Comparison of ENCODE assay signal across 10 cellular contexts in genomic region chr17:28741358-28742349, GRCh38. TPM values are rescaled to one million over a fixed set of nuclear protein-coding genes. Genes with fewer than 3 reads are reported as not detected.
DNase-seq lines count a peak whose midpoint lies in the region; ATAC-seq, FAIRE-seq and TF ChIP-seq lines count a peak whose summit lies in the region.
"Had no signal": no experiment of that assay in that cellular context is flagged by ENCODE, and none has a peak within 500 bp of the region (broad histone marks: within the 10 kb centered on the region; RNA-seq: fewer than 3 reads in every experiment).

No MANE protein-coding gene starts in this region.

- BruUV-seq in HepG2 (replicated peaks; lab: Mats Ljungman, UMichigan), result no TSS peak

- H3K9me3 ChIP-seq in BLaER1 treated with 17β-estradiol and CSF1 and Interleukin-3, amounts not matched to agents 10 nM and 100 nM (replicated peaks in 1 of 11), result peaks cover 0 to 35% (median 6%) of the 10 kb centered on the region in 11 experiments; a peak in 14 of 22 replicates
- no peaks in the 10 kb centered on the region for H3K9me3 ChIP-seq in HepG2 (ENCODE audit: low read length)

- peak overlapping the region; percentile 92 to 100 (median 98) for H3K4me2 ChIP-seq in BLaER1 treated with 17β-estradiol and CSF1 and Interleukin-3, amounts not matched to agents 10 nM and 100 nM
- no peak overlapping the region for H3K4me2 ChIP-seq in HepG2 (ENCODE audit: low read depth, low read length)

- CTCF ChIA-PET in HepG2 (lab: Yijun Ruan, JAX; ENCODE audit: low intra/inter-chr PET ratio, low total read pairs), result no interaction called here

- TF ChIP-seq EP300 in HepG2 (IDR thresholded peaks at IDR 0.05; ENCODE audit: low read depth in 2 of 2, low read length in 2 of 2) (no peak), HepG2 (CRISPR knock-in tag; IDR thresholded peaks at IDR 0.05; ENCODE audit: borderline replicate concordance) (no peak)

- TF ChIP-seq POLR2A in HepG2 (IDR thresholded peaks at IDR 0.05; ENCODE audit: insufficient read depth in 1 of 2, low read depth in 2 of 2, low read length in 2 of 2), result 0 out of 4 replicates have a peak, but pooled peaks of 1 of the 2 experiments have one; percentile 6

- intact Hi-C loops in HepG2 (cut with micrococcal nuclease; ENCODE audit: unreplicated experiment), result no loop called here

- TF ChIP-seq RAD21 in HepG2 (CRISPR knock-in tag; IDR thresholded peaks at IDR 0.05), result no peak

- peak overlapping the region; percentile 58 to 95 (median 91); a peak in 21 of 22 replicates for H3K27ac ChIP-seq in BLaER1 treated with 17β-estradiol and CSF1 and Interleukin-3, amounts not matched to agents 10 nM and 100 nM
- H3K27ac ChIP-seq in HepG2 (ENCODE audit: extremely low read length, insufficient read depth, low read length), result no peak overlapping the region

- 90% methylated on average over 14 of the region's 19 CpGs for WGBS in HepG2 (ENCODE audit: low lambda C conversion rate)

- peaks cover 2 to 12% (median 8%) of the 10 kb centered on the region in 11 experiments; a peak in 18 of 22 replicates for H3K36me3 ChIP-seq in BLaER1 treated with 17β-estradiol and CSF1 and Interleukin-3, amounts not matched to agents 10 nM and 100 nM
- peaks cover 10 to 12% of the 10 kb centered on the region in 2 experiments; a peak in 4 of 5 replicates for H3K36me3 ChIP-seq in HepG2 (replicated peaks in 1 of 2; ENCODE audit: control insufficient read depth in 1 of 2, insufficient read depth in 2 of 2, low read length in 2 of 2)

- in situ Hi-C loops in HepG2 (cut with HindIII; ENCODE audit: extremely low pct_ligation_motif_present, low pct_unique_long_range_greater_than_20kb), result loop anchor here (25.0 kb wide), 1 partner anchor 371 kb away; no protein-coding TSS in a partner anchor

- peaks cover 71 to 79% (median 79%) of the 10 kb centered on the region in 10 experiments for H3K4me1 ChIP-seq in BLaER1 treated with 17β-estradiol and CSF1 and Interleukin-3, amounts not matched to agents 10 nM and 100 nM
- peaks cover 33% of the 10 kb centered on the region for H3K4me1 ChIP-seq in HepG2 (ENCODE audit: insufficient read depth, low read length)

- no peaks in the 10 kb centered on the region for H3K27me3 ChIP-seq in BLaER1 treated with 17β-estradiol and CSF1 and Interleukin-3, amounts not matched to agents 10 nM and 100 nM
- H3K27me3 ChIP-seq in HepG2 (ENCODE audit: control insufficient read depth in 1 of 2, insufficient read depth in 2 of 2, low read length in 2 of 2), result no peaks in the 10 kb centered on the region; a peak in 1 of 5 replicates

- TF ChIP-seq CTCF in GM20000 (IDR thresholded peaks at IDR 0.05; ENCODE audit: extremely low read depth, missing control alignments) (no peak), HepG2 (CRISPR knock-in tag; IDR thresholded peaks at IDR 0.05) (no peak)

- no peak for FAIRE-seq in HepG2 (lab: Jason Lieb, UNC)
- FAIRE-seq: endometrium had no signal

- H3K79me2 ChIP-seq in HepG2 (ENCODE audit: insufficient read depth, low read length), result peaks cover 25% of the 10 kb centered on the region

- peak overlapping the region; percentile 2 to 98 (median 92); a peak in 21 of 22 replicates for H3K9ac ChIP-seq in BLaER1 treated with 17β-estradiol and CSF1 and Interleukin-3, amounts not matched to agents 10 nM and 100 nM
- H3K9ac ChIP-seq in HepG2 (ENCODE audit: insufficient read depth, low read depth, low read length), result no peak overlapping the region

- POLR2A ChIA-PET in HepG2 (lab: Yijun Ruan, JAX), result interaction anchor here (1.2 to 12.3 kb wide), 3 partner anchors 14 to 67 kb away, joined by 3 to 590 read pairs (median 92); partner anchors contain the start of genes NEK8, RPL23A and TLCD1

- no peak overlapping the region for H2AFZ ChIP-seq in HepG2 (ENCODE audit: low read length)

- H4K20me1 ChIP-seq in BLaER1 treated with 17β-estradiol and CSF1 and Interleukin-3, amounts not matched to agents 10 nM and 100 nM, result peaks cover 19 to 32% (median 24%) of the 10 kb centered on the region in 11 experiments
- peaks cover 12% of the 10 kb centered on the region for H4K20me1 ChIP-seq in HepG2 (ENCODE audit: insufficient read depth, low read length)

- peak; percentile 66 for DNase-seq in GM20000 (ENCODE audit: low spot score)
- peak; percentile 92 for DNase-seq in SKM-1 treated with dmso at 0.1 percent for 144 hours (lab: John Stamatoyannopoulos, UW; ENCODE audit: unreplicated experiment)
- no peak for DNase-seq in HepG2 (ENCODE audit: low spot score)
- DNase-seq in NCI-H146 (lab: John Stamatoyannopoulos, UW), result no peak
- DNase-seq in DMS53 (lab: John Stamatoyannopoulos, UW), result no peak
- no peak for DNase-seq in cerebellum (ENCODE audit: low spot score)
- DNase-seq: activated effector memory CD4-positive, alpha-beta T cell treated with anti-CD3 and anti-CD28 coated beads, Interleukin-2, amount 50 U/mL, for 16 hours had no signal

- peak overlapping the region in 8 of 10 experiments; percentile 30 to 99 (median 86); a peak in 14 of 20 replicates for H3K4me3 ChIP-seq in BLaER1 treated with 17β-estradiol and CSF1 and Interleukin-3, amounts not matched to agents 10 nM and 100 nM
- no peak overlapping the region for H3K4me3 ChIP-seq in HepG2 (replicated peaks in 1 of 3; ENCODE audit: insufficient read depth in 1 of 3, low read depth in 2 of 3, low read length in 3 of 3)

- no peak for ATAC-seq in HepG2
- no peak for ATAC-seq in HG03039 (IDR thresholded peaks at IDR 0.05; ENCODE audit: unreplicated experiment)

RNA-seq across cellular contexts. Expression of gene TRAF4, which starts 2.2 kb away (rescaled TPM):
- total RNA-seq in HepG2 (2016; rRNA removed; fragmentation: Illumina TruSeq; extraction: Trizol) (56.6 and 89.9 TPM in 2 replicates), cerebellum (32.8 TPM)
- total RNA-seq in HepG2 (2016; cell fraction: cytosol; rRNA removed; fragmentation: Illumina TruSeq; extraction: Trizol; ENCODE audit: low read depth), result 106 and 119 TPM in 2 replicates
- total RNA-seq in HepG2 (2016; cell fraction: insoluble cytoplasmic fraction; rRNA removed; fragmentation: Illumina TruSeq; extraction: Trizol), result 49.2 and 95.4 TPM in 2 replicates
- total RNA-seq in HepG2 (2016; cell fraction: membrane; rRNA removed; fragmentation: Illumina TruSeq; extraction: Trizol), result 159 and 170 TPM in 2 replicates
- total RNA-seq in HepG2 (2016; cell fraction: nucleus; rRNA removed; fragmentation: Illumina TruSeq; extraction: Trizol), result 106 and 121 TPM in 2 replicates
- 86.0 and 108 TPM in 2 replicates for polyA plus RNA-seq in HepG2 (2011; rRNA removed)
- 63.5 and 85.7 TPM in 2 replicates for polyA plus RNA-seq in HepG2 (2011; cell fraction: cytosol; rRNA removed)
- polyA plus RNA-seq in HepG2 (2011; cell fraction: nucleus; rRNA removed), result 436 and 553 TPM in 2 replicates
- polyA plus RNA-seq in HepG2 (2012), result 35.8 and 50.8 TPM in 2 replicates
- polyA plus RNA-seq in HepG2 (2016; cell fraction: cytosol; fragmentation: Illumina TruSeq; extraction: Trizol; ENCODE audit: low read depth), result 89.5 and 97.9 TPM in 2 replicates
- 56.9 and 70.9 TPM in 2 replicates for polyA plus RNA-seq in HepG2 (2016; cell fraction: insoluble cytoplasmic fraction; fragmentation: Illumina TruSeq; extraction: Trizol; ENCODE audit: low read depth)
- 144 TPM in 2 replicates for polyA plus RNA-seq in HepG2 (2016; cell fraction: membrane; fragmentation: Illumina TruSeq; extraction: Trizol; ENCODE audit: low read depth)
- 269 and 270 TPM in 2 replicates for polyA plus RNA-seq in HepG2 (2016; cell fraction: nucleus; fragmentation: Illumina TruSeq; extraction: Trizol; ENCODE audit: insufficient read depth, low read depth)
- 250 and 264 TPM in 2 replicates for polyA minus RNA-seq in HepG2 (2011; rRNA and poly(A)+ RNA removed; ENCODE audit: low replicate concordance)
- 43.5 and 58.9 TPM in 2 replicates for polyA minus RNA-seq in HepG2 (2011; cell fraction: cytosol; rRNA and poly(A)+ RNA removed)
- polyA minus RNA-seq in HepG2 (2011; cell fraction: nucleus; rRNA and poly(A)+ RNA removed), result 197 TPM in 2 replicates

RNA-seq across cellular contexts. Expression of gene NEK8, which starts 13.1 kb away (rescaled TPM):
- total RNA-seq in HepG2 (2016; rRNA removed; fragmentation: Illumina TruSeq; extraction: Trizol) (4.3 and 5.8 TPM in 2 replicates), cerebellum (2.2 TPM)
- total RNA-seq in HepG2 (2016; cell fraction: cytosol; rRNA removed; fragmentation: Illumina TruSeq; extraction: Trizol; ENCODE audit: low read depth), result 2.1 and 2.5 TPM in 2 replicates
- 4.6 and 5.8 TPM in 2 replicates for total RNA-seq in HepG2 (2016; cell fraction: insoluble cytoplasmic fraction; rRNA removed; fragmentation: Illumina TruSeq; extraction: Trizol)
- 2.2 and 2.8 TPM in 2 replicates for total RNA-seq in HepG2 (2016; cell fraction: membrane; rRNA removed; fragmentation: Illumina TruSeq; extraction: Trizol)
- total RNA-seq in HepG2 (2016; cell fraction: nucleus; rRNA removed; fragmentation: Illumina TruSeq; extraction: Trizol), result 7.2 and 8.5 TPM in 2 replicates
- polyA plus RNA-seq in HepG2 (2011; rRNA removed), result 13.5 and 15.6 TPM in 2 replicates
- polyA plus RNA-seq in HepG2 (2011; cell fraction: cytosol; rRNA removed), result 6.9 and 8.5 TPM in 2 replicates
- polyA plus RNA-seq in HepG2 (2011; cell fraction: nucleus; rRNA removed), result 30.2 and 33.0 TPM in 2 replicates
- 5.5 and 5.8 TPM in 2 replicates for polyA plus RNA-seq in HepG2 (2012)
- polyA plus RNA-seq in HepG2 (2016; cell fraction: cytosol; fragmentation: Illumina TruSeq; extraction: Trizol; ENCODE audit: low read depth), result 0.73 and 0.88 TPM in 2 replicates
- polyA plus RNA-seq in HepG2 (2016; cell fraction: insoluble cytoplasmic fraction; fragmentation: Illumina TruSeq; extraction: Trizol; ENCODE audit: low read depth), result 4.8 and 5.9 TPM in 2 replicates
- polyA plus RNA-seq in HepG2 (2016; cell fraction: membrane; fragmentation: Illumina TruSeq; extraction: Trizol; ENCODE audit: low read depth), result 1.9 and 2.3 TPM in 2 replicates
- polyA plus RNA-seq in HepG2 (2016; cell fraction: nucleus; fragmentation: Illumina TruSeq; extraction: Trizol; ENCODE audit: insufficient read depth, low read depth), result 20.8 and 23.8 TPM in 2 replicates
- polyA minus RNA-seq in HepG2 (2011; rRNA and poly(A)+ RNA removed; ENCODE audit: low replicate concordance), result 21.9 and 30.0 TPM in 2 replicates
- polyA minus RNA-seq in HepG2 (2011; cell fraction: cytosol; rRNA and poly(A)+ RNA removed), result 1.8 and 2.3 TPM in 2 replicates
- polyA minus RNA-seq in HepG2 (2011; cell fraction: nucleus; rRNA and poly(A)+ RNA removed), result 18.7 and 19.6 TPM in 2 replicates

RNA-seq across cellular contexts. Expression of gene TLCD1, which starts 15.6 kb away (rescaled TPM):
- total RNA-seq in HepG2 (2016; rRNA removed; fragmentation: Illumina TruSeq; extraction: Trizol) (9.6 and 19.6 TPM in 2 replicates), cerebellum (1.5 TPM)
- 10.7 and 11.5 TPM in 2 replicates for total RNA-seq in HepG2 (2016; cell fraction: cytosol; rRNA removed; fragmentation: Illumina TruSeq; extraction: Trizol; ENCODE audit: low read depth)
- total RNA-seq in HepG2 (2016; cell fraction: insoluble cytoplasmic fraction; rRNA removed; fragmentation: Illumina TruSeq; extraction: Trizol), result 10.3 and 16.0 TPM in 2 replicates
- 10.0 and 16.0 TPM in 2 replicates for total RNA-seq in HepG2 (2016; cell fraction: membrane; rRNA removed; fragmentation: Illumina TruSeq; extraction: Trizol)
- total RNA-seq in HepG2 (2016; cell fraction: nucleus; rRNA removed; fragmentation: Illumina TruSeq; extraction: Trizol), result 9.9 and 10.3 TPM in 2 replicates
- 14.9 and 18.1 TPM in 2 replicates for polyA plus RNA-seq in HepG2 (2011; rRNA removed)
- polyA plus RNA-seq in HepG2 (2011; cell fraction: cytosol; rRNA removed), result 20.9 and 25.5 TPM in 2 replicates
- polyA plus RNA-seq in HepG2 (2011; cell fraction: nucleus; rRNA removed), result 6.9 and 8.8 TPM in 2 replicates
- polyA plus RNA-seq in HepG2 (2012), result 10.5 and 12.7 TPM in 2 replicates
- 11.3 and 18.1 TPM in 2 replicates for polyA plus RNA-seq in HepG2 (2016; cell fraction: cytosol; fragmentation: Illumina TruSeq; extraction: Trizol; ENCODE audit: low read depth)
- polyA plus RNA-seq in HepG2 (2016; cell fraction: insoluble cytoplasmic fraction; fragmentation: Illumina TruSeq; extraction: Trizol; ENCODE audit: low read depth), result 10.2 and 11.3 TPM in 2 replicates
- 11.2 and 17.1 TPM in 2 replicates for polyA plus RNA-seq in HepG2 (2016; cell fraction: membrane; fragmentation: Illumina TruSeq; extraction: Trizol; ENCODE audit: low read depth)
- polyA plus RNA-seq in HepG2 (2016; cell fraction: nucleus; fragmentation: Illumina TruSeq; extraction: Trizol; ENCODE audit: insufficient read depth, low read depth), result 24.7 and 27.8 TPM in 2 replicates
- 20.6 and 67.0 TPM in 2 replicates for polyA minus RNA-seq in HepG2 (2011; rRNA and poly(A)+ RNA removed; ENCODE audit: low replicate concordance)
- 5.7 and 8.6 TPM in 2 replicates for polyA minus RNA-seq in HepG2 (2011; cell fraction: cytosol; rRNA and poly(A)+ RNA removed)
- polyA minus RNA-seq in HepG2 (2011; cell fraction: nucleus; rRNA and poly(A)+ RNA removed), result 6.7 TPM in 2 replicates

RNA-seq across cellular contexts. Expression of gene RPL23A, which starts 21.9 kb away (rescaled TPM):
- total RNA-seq in HepG2 (2016; rRNA removed; fragmentation: Illumina TruSeq; extraction: Trizol), result 1,771 and 1,936 TPM in 2 replicates
- 2,822 and 3,167 TPM in 2 replicates for total RNA-seq in HepG2 (2016; cell fraction: cytosol; rRNA removed; fragmentation: Illumina TruSeq; extraction: Trizol; ENCODE audit: low read depth)
- total RNA-seq in HepG2 (2016; cell fraction: insoluble cytoplasmic fraction; rRNA removed; fragmentation: Illumina TruSeq; extraction: Trizol), result 1,674 and 1,907 TPM in 2 replicates
- 3,777 and 4,030 TPM in 2 replicates for total RNA-seq in HepG2 (2016; cell fraction: membrane; rRNA removed; fragmentation: Illumina TruSeq; extraction: Trizol)
- 614 and 698 TPM in 2 replicates for total RNA-seq in HepG2 (2016; cell fraction: nucleus; rRNA removed; fragmentation: Illumina TruSeq; extraction: Trizol)
- polyA plus RNA-seq in HepG2 (2011; rRNA removed), result 1,550 and 1,876 TPM in 2 replicates
- polyA plus RNA-seq in HepG2 (2011; cell fraction: cytosol; rRNA removed), result 799 and 1,152 TPM in 2 replicates
- 254 and 402 TPM in 2 replicates for polyA plus RNA-seq in HepG2 (2011; cell fraction: nucleus; rRNA removed)
- polyA plus RNA-seq in HepG2 (2012), result 2,570 and 3,235 TPM in 2 replicates
- polyA plus RNA-seq in HepG2 (2016; cell fraction: cytosol; fragmentation: Illumina TruSeq; extraction: Trizol; ENCODE audit: low read depth), result 2,876 and 3,535 TPM in 2 replicates
- polyA plus RNA-seq in HepG2 (2016; cell fraction: insoluble cytoplasmic fraction; fragmentation: Illumina TruSeq; extraction: Trizol; ENCODE audit: low read depth), result 1,761 and 1,897 TPM in 2 replicates
- polyA plus RNA-seq in HepG2 (2016; cell fraction: membrane; fragmentation: Illumina TruSeq; extraction: Trizol; ENCODE audit: low read depth), result 3,540 and 3,833 TPM in 2 replicates
- 1,018 and 1,064 TPM in 2 replicates for polyA plus RNA-seq in HepG2 (2016; cell fraction: nucleus; fragmentation: Illumina TruSeq; extraction: Trizol; ENCODE audit: insufficient read depth, low read depth)
- 414 and 1,016 TPM in 2 replicates for polyA minus RNA-seq in HepG2 (2011; rRNA and poly(A)+ RNA removed; ENCODE audit: low replicate concordance)
- polyA minus RNA-seq in HepG2 (2011; cell fraction: cytosol; rRNA and poly(A)+ RNA removed), result 538 and 592 TPM in 2 replicates
- polyA minus RNA-seq in HepG2 (2011; cell fraction: nucleus; rRNA and poly(A)+ RNA removed), result 303 and 433 TPM in 2 replicates
- 170 TPM for total RNA-seq in cerebellum

RNA-seq across cellular contexts. Expression of gene RAB34, which starts 24.0 kb away (rescaled TPM):
- total RNA-seq in HepG2 (2016; rRNA removed; fragmentation: Illumina TruSeq; extraction: Trizol) (0.49 TPM in 1 of 2 replicates, not detected in the other), cerebellum (17.4 TPM)
- total RNA-seq in HepG2 (2016; cell fraction: cytosol; rRNA removed; fragmentation: Illumina TruSeq; extraction: Trizol; ENCODE audit: low read depth), result not detected in 2 replicates
- total RNA-seq in HepG2 (2016; cell fraction: insoluble cytoplasmic fraction; rRNA removed; fragmentation: Illumina TruSeq; extraction: Trizol), result 0.17 TPM in 1 of 2 replicates, not detected in the other
- total RNA-seq in HepG2 (2016; cell fraction: membrane; rRNA removed; fragmentation: Illumina TruSeq; extraction: Trizol), result 0.41 TPM in 1 of 2 replicates, not detected in the other
- not detected in 2 replicates for total RNA-seq in HepG2 (2016; cell fraction: nucleus; rRNA removed; fragmentation: Illumina TruSeq; extraction: Trizol)
- polyA plus RNA-seq in HepG2 (2011; rRNA removed), result not detected in 2 replicates
- 0.16 and 0.24 TPM in 2 replicates for polyA plus RNA-seq in HepG2 (2011; cell fraction: cytosol; rRNA removed)
- polyA plus RNA-seq in HepG2 (2011; cell fraction: nucleus; rRNA removed), result 0.31 and 0.50 TPM in 2 replicates
- not detected in 2 replicates for polyA plus RNA-seq in HepG2 (2012)
- not detected in 2 replicates for polyA plus RNA-seq in HepG2 (2016; cell fraction: cytosol; fragmentation: Illumina TruSeq; extraction: Trizol; ENCODE audit: low read depth)
- 0.43 TPM in 1 of 2 replicates, not detected in the other for polyA plus RNA-seq in HepG2 (2016; cell fraction: insoluble cytoplasmic fraction; fragmentation: Illumina TruSeq; extraction: Trizol; ENCODE audit: low read depth)
- polyA plus RNA-seq in HepG2 (2016; cell fraction: membrane; fragmentation: Illumina TruSeq; extraction: Trizol; ENCODE audit: low read depth), result not detected in 2 replicates
- polyA plus RNA-seq in HepG2 (2016; cell fraction: nucleus; fragmentation: Illumina TruSeq; extraction: Trizol; ENCODE audit: insufficient read depth, low read depth), result 1.2 TPM in 1 of 2 replicates, not detected in the other
- 0.36 and 236 TPM in 2 replicates for polyA minus RNA-seq in HepG2 (2011; rRNA and poly(A)+ RNA removed; ENCODE audit: low replicate concordance)
- 1.6 and 2.4 TPM in 2 replicates for polyA minus RNA-seq in HepG2 (2011; cell fraction: cytosol; rRNA and poly(A)+ RNA removed)
- 0.52 and 0.62 TPM in 2 replicates for polyA minus RNA-seq in HepG2 (2011; cell fraction: nucleus; rRNA and poly(A)+ RNA removed)

Comparison
In these comparisons a context has a peak if more than half of its experiments do, and no peak if none do; other contexts are left out.
1. H3K4me3 ChIP-seq: peak in BLaER1 treated with 17β-estradiol and CSF1 and Interleukin-3, amounts not matched to agents 10 nM and 100 nM (8 of 10); none in HepG2 (0 of 3).
2. DNase-seq: peak in GM20000 (single experiment) and SKM-1 treated with dmso at 0.1 percent for 144 hours (single experiment); none in HepG2 (single experiment), NCI-H146 (single experiment), DMS53 (single experiment) and cerebellum (single experiment).